ENCODE assay signal across 17 cellular contexts in the genomic region with DNA sequence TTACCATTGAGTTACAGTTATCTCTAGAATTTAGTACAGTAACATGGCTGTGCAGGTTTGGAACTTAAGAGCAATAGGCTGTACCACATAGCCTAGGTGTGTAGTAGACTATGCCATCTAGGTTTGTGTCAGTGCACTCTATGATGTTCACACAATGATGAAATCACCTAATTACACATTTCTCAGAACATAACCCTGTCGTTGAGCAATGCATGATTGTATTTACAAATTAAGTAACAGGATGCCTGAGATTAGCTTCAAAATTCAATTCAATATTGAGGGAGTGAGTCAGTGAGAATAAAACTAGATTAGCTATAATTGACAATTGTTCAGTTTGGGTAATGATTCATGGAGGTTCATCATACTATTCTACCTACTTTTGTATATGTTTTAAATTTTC.
"Had no signal": no experiment of that assay in that cellular context is flagged by ENCODE, and none has a peak within 500 bp of the region (broad histone marks: within the 10 kb centered on the region; RNA-seq: fewer than 3 reads in every experiment).

No MANE protein-coding gene starts in this region.

- FAIRE-seq: kidney had no signal

- ATAC-seq: left cardiac atrium; left ventricle myocardium superior; mucosa of descending colon; naive thymus-derived CD8-positive, alpha-beta T cell had no signal

- DNase-seq: effector CD4-positive, alpha-beta T cell; foreskin melanocyte; head of caudate nucleus; kidney; left cardiac atrium; left ventricle myocardium superior; mucosa of descending colon; naive thymus-derived CD8-positive, alpha-beta T cell; posterior cingulate gyrus; sigmoid colon; stimulated activated CD4-positive, alpha-beta T cell treated with anti-CD3 and anti-CD28 coated beads, Interleukin-2, amount 100 ng/mL, for 24 hours; stimulated activated CD4-positive, alpha-beta T cell treated with anti-CD3 and anti-CD28 coated beads, Interleukin-4, amount 100 ng/mL, for 4 hours; stimulated activated naive CD4-positive, alpha-beta T cell; trophoblast cell had no signal

- H3K4me1 ChIP-seq: sigmoid colon had no signal

- H3K27ac ChIP-seq: coronary artery, hepatocyte, sigmoid colon, skin epidermis had no signal

- H3K27me3 ChIP-seq: hepatocyte, sigmoid colon had no signal

- H3K4me2 ChIP-seq: hepatocyte had no signal

- H3K9me3 ChIP-seq: mucosa of descending colon, sigmoid colon had no signal

- H3K79me2 ChIP-seq: hepatocyte had no signal

- H2AFZ ChIP-seq: hepatocyte had no signal

- H3K4me3 ChIP-seq: coronary artery, hepatocyte, mucosa of descending colon, sigmoid colon, skin epidermis had no signal

- H3K36me3 ChIP-seq: sigmoid colon had no signal
